ENCODE assay signal across 9 cellular contexts in the genomic region with DNA sequence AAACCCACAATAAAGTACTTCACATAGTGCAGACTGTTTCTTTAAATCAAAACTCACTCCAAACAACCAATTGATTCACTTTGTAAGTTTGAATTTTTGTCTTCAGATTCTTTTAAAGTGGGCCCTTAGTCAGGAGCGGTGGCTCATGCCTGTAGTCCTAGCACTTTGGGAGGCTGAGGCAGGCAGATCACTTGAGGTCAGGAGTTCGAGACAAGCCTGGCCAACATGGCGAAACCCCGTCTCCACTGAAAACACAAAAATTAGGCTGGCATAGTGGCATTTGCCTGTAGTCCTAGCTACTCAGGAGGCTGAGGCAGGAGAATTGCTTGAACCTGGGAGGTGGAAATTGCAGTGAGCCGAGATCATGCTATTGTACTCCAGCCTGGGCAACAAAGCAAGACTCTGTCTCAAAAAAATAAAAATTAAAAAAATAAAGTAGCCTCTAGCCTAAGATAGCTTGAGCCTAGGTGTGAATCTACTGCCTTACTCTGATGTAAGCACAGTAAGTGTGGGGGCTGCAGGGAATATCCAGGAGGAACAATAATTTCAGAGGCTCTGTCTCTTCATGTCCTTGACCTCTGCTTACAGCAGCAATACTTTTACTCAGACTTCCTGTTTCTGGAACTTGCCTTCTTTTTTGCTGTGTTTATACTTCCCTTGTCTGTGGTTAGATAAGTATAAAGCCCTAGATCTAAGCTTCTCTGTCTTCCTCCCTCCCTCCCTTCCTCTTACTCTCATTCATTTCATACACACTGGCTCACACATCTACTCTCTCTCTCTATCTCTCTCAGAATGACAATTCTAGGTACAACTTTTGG. TPM values are rescaled to one million over a fixed set of nuclear protein-coding genes. Genes with fewer than 3 reads are reported as not detected.
DNase-seq lines count a peak whose midpoint lies in the region; ATAC-seq and TF ChIP-seq lines count a peak whose summit lies in the region.
"Had no signal": no experiment of that assay in that cellular context is flagged by ENCODE, and none has a peak within 500 bp of the region (broad histone marks: within the 10 kb centered on the region; RNA-seq: fewer than 3 reads in every experiment).

Gene IL7R (plus strand): TSS at position 706 of the 818 bp plus-strand sequence. CDS start 87 bp downstream, at position 793.

- H3K27me3 ChIP-seq in stomach: no peaks in the 10 kb centered on the region

- ATAC-seq in HG03565 (IDR thresholded peaks at IDR 0.05; ENCODE audit: unreplicated experiment) (no peak), GM21825 (IDR thresholded peaks at IDR 0.05; ENCODE audit: unreplicated experiment) (no peak)

- CTCF ChIA-PET in activated CD8-positive, alpha-beta memory T cell treated with anti-CD3 and anti-CD28 coated beads for 36 hours (lab: Charles Lee): interaction anchor here (1.1 to 2.1 kb wide), 3 partner anchors 18 to 78 kb away, joined by 3 to 6 read pairs (median 5); no protein-coding TSS in a partner anchor

- no peak for TF ChIP-seq EP300 in stomach (IDR thresholded peaks at IDR 0.05)

- peak in 1 of 4 donors; percentile 31 for TF ChIP-seq POLR2A in stomach (IDR thresholded peaks at IDR 0.05)

- WGBS in stomach, 5 donors: 84 to 93% (median 89%) methylated on average over 5 of the region's 5 CpGs

- peak within 1 kb of the TSS in 4 of 5 donors; percentile 31 to 48 (median 40) for H3K27ac ChIP-seq in stomach

- no peaks in the 10 kb centered on the region for H3K9me3 ChIP-seq in stomach

- no peaks in the 10 kb centered on the region for H3K36me3 ChIP-seq in stomach

- no peak for TF ChIP-seq CTCF in stomach (IDR thresholded peaks at IDR 0.05)

- intact Hi-C loops in stomach (cut with DNase I; ENCODE audit: low total_unique reads): no loop called here

- H3K4me3 ChIP-seq in stomach: peak within 1 kb of the TSS in 2 of 4 donors; percentile 2 to 17

- H3K4me1 ChIP-seq in stomach: no peaks in the 10 kb centered on the region

- POLR2A ChIA-PET in activated CD8-positive, alpha-beta memory T cell treated with anti-CD3 and anti-CD28 coated beads for 36 hours (lab: Charles Lee): interaction anchor here (0.8 to 1.7 kb wide), 4 partner anchors 18 to 79 kb away, joined by 3 to 7 read pairs (median 4); no protein-coding TSS in a partner anchor

- no peak for DNase-seq in activated CD8-positive, alpha-beta memory T cell treated with anti-CD3 and anti-CD28 coated beads, Interleukin-2, amount 50 U/mL, for 48 hours
- DNase-seq in OCI-M1 (lab: John Stamatoyannopoulos, UW) (peak; percentile 87), dermis blood vessel endothelial cell (peak; percentile 24), stomach (no peak), NCI-H345 treated with DMSO at 0.1 percent for 48 hours (lab: John Stamatoyannopoulos, UW; ENCODE audit: unreplicated experiment) (no peak)
- DNase-seq: C1 segment of cervical spinal cord had no signal

RNA-seq across cellular contexts. Expression of gene IL7R, which starts in this region (rescaled TPM):
- total RNA-seq in activated CD8-positive, alpha-beta memory T cell treated with anti-CD3 and anti-CD28 coated beads for 36 hours: 10 to 100 TPM; 81.4 to 82.5 TPM
- total RNA-seq in dermis blood vessel endothelial cell: 0.51 and 2.2 TPM in 2 replicates
- total RNA-seq in stomach: 100 to 1,000 TPM in 1 of 5 donors, 10 to 100 TPM in 2, 1 to 10 TPM in 2; 2.3 to 124 (median 20.7) TPM
- 1 to 10 TPM; 2.2 to 7.5 (median 2.3) TPM for polyA plus RNA-seq in stomach

Comparison
In these comparisons a context has a peak if more than half of its experiments do, and no peak if none do; other contexts are left out.
1. DNase-seq: peak in OCI-M1 (single experiment) and dermis blood vessel endothelial cell (single experiment); none in activated CD8-positive, alpha-beta memory T cell treated with anti-CD3 and anti-CD28 coated beads, Interleukin-2, amount 50 U/mL, for 48 hours (single experiment), stomach (single experiment) and NCI-H345 treated with DMSO at 0.1 percent for 48 hours (single experiment).